In genomic region chr10:103350175-103350521, GRCh38 we compare ENCODE assay signal across 8 cellular contexts. TPM values are rescaled to one million over a fixed set of nuclear protein-coding genes. Genes with fewer than 3 reads are reported as not detected.
DNase-seq lines count a peak whose midpoint lies in the region; ATAC-seq and TF ChIP-seq lines count a peak whose summit lies in the region.

No MANE protein-coding gene starts in this region.

- no peaks in the 10 kb centered on the region for H3K79me1 ChIP-seq in mesendoderm (ENCODE audit: low read length)

- H3K4me3 ChIP-seq in heart right ventricle = peak overlapping the region; percentile 60 to 99 (median 80)
- H3K4me3 ChIP-seq in body of pancreas = peak overlapping the region; percentile 80 to 94
- H3K4me3 ChIP-seq in mesendoderm (ENCODE audit: low read length) = peak overlapping the region; percentile 74
- H3K4me3 ChIP-seq in aorta (ENCODE audit: low read length in 2 of 2) = peak overlapping the region; percentile 14 to 61

- no peaks in the 10 kb centered on the region for H3K79me2 ChIP-seq in mesendoderm (ENCODE audit: control insufficient read depth, insufficient read depth, low read length)

- H2BK15ac ChIP-seq in mesendoderm (replicated peaks; ENCODE audit: low read depth) = no peak overlapping the region

- H2BK5ac ChIP-seq in mesendoderm (ENCODE audit: low read length) = no peak overlapping the region

- H3K9me3 ChIP-seq in heart right ventricle = no peaks in the 10 kb centered on the region
- no peaks in the 10 kb centered on the region for H3K9me3 ChIP-seq in body of pancreas
- no peaks in the 10 kb centered on the region for H3K9me3 ChIP-seq in aorta (ENCODE audit: control insufficient read depth, low read length)

- H3K36me3 ChIP-seq in heart right ventricle = peaks cover 0 to 40% (median 19%) of the 10 kb centered on the region in 9 donors
- peaks cover 2 to 5% of the 10 kb centered on the region in 2 donors for H3K36me3 ChIP-seq in body of pancreas (replicated peaks in 1 of 2; ENCODE audit: insufficient read depth in 1 of 2, low read depth in 2 of 2)
- peaks cover 1% of the 10 kb centered on the region for H3K36me3 ChIP-seq in mesendoderm (ENCODE audit: control insufficient read depth, insufficient read depth, low read length)
- peaks cover 0 to 3% of the 10 kb centered on the region in 2 donors for H3K36me3 ChIP-seq in aorta (ENCODE audit: control insufficient read depth in 1 of 2, insufficient read depth in 2 of 2, low read length in 1 of 2)

- H3K9ac ChIP-seq in mesendoderm (ENCODE audit: low read length) = peak overlapping the region; percentile 87

- no peaks in the 10 kb centered on the region for H3K27me3 ChIP-seq in heart right ventricle
- no peaks in the 10 kb centered on the region for H3K27me3 ChIP-seq in body of pancreas
- no peaks in the 10 kb centered on the region for H3K27me3 ChIP-seq in mesendoderm (ENCODE audit: insufficient read depth, low read length, poor library complexity)
- H3K27me3 ChIP-seq in aorta (ENCODE audit: control insufficient read depth in 1 of 2, insufficient read depth in 2 of 2, low read length in 1 of 2) = no peaks in the 10 kb centered on the region

- peak in 2 of 8 donors; percentile 5 to 9 for ATAC-seq in heart right ventricle
- ATAC-seq in Right ventricle myocardium inferior = no peak
- ATAC-seq in body of pancreas = no peak
- ATAC-seq in aorta (ENCODE audit: low FRiP score) = no peak
- ATAC-seq in GM18858 (IDR thresholded peaks at IDR 0.05; ENCODE audit: unreplicated experiment) = no peak
- ATAC-seq in HG03442 (IDR thresholded peaks at IDR 0.05; ENCODE audit: unreplicated experiment) = no peak
- no peak for ATAC-seq in HG02884 (IDR thresholded peaks at IDR 0.05; ENCODE audit: unreplicated experiment)

- no peak overlapping the region for H2BK120ac ChIP-seq in mesendoderm (ENCODE audit: low read depth, low read length)

- H3K4me1 ChIP-seq in heart right ventricle (peaks cover 0 to 21% (median 11%) of the 10 kb centered on the region in 9 donors), body of pancreas (peaks cover 14% of the 10 kb centered on the region), mesendoderm (ENCODE audit: control insufficient read depth, low read depth, low read length) (no peaks in the 10 kb centered on the region), aorta (ENCODE audit: control insufficient read depth in 1 of 2, insufficient read depth in 2 of 2, low read length in 2 of 2) (no peaks in the 10 kb centered on the region)

- DNase-seq in heart right ventricle (no peak), Right ventricle myocardium inferior (ENCODE audit: missing footprints) (no peak), body of pancreas (no peak), mesendoderm (no peak), aorta (no peak)

- WGBS in heart right ventricle, 2 donors = 55 to 60% methylated on average over 16 of the region's 16 CpGs
- WGBS in body of pancreas, 2 donors = 51 to 90% methylated on average over 4 to 16 of the region's 16 CpGs
- WGBS in mesendoderm (ENCODE audit: extremely low coverage, insufficient coverage, low lambda C conversion rate) = no CpG with 5 or more reads among the region's 16 CpGs
- WGBS in aorta, 2 donors = 49 to 55% methylated on average over 16 of the region's 16 CpGs

- intact Hi-C loops in heart right ventricle (cut with DNase I) = no loop called here
- intact Hi-C loops in Right ventricle myocardium inferior (cut with DNase I) = no loop called here
- intact Hi-C loops in body of pancreas (cut with DNase I) = no loop called here
- intact Hi-C loops in aorta (cut with DNase I) = no loop called here

- H4K5ac ChIP-seq in mesendoderm (ENCODE audit: low read length) = no peak overlapping the region

- no peak overlapping the region for H2AK5ac ChIP-seq in mesendoderm (ENCODE audit: low read length)

- no peak overlapping the region for H3K23ac ChIP-seq in mesendoderm (ENCODE audit: low read length)

- no peak for TF ChIP-seq POLR2A in body of pancreas (IDR thresholded peaks at IDR 0.05)

- peak overlapping the region; percentile 91 for H3K56ac ChIP-seq in mesendoderm (ENCODE audit: low read length)

- H3K18ac ChIP-seq in mesendoderm (ENCODE audit: low read length) = peak overlapping the region; percentile 72

- no peak overlapping the region for H3K4ac ChIP-seq in mesendoderm (ENCODE audit: low read depth, low read length)

- no peak overlapping the region for H4K8ac ChIP-seq in mesendoderm (ENCODE audit: low read depth, low read length)

- peak overlapping the region; percentile 46 for H3K4me2 ChIP-seq in mesendoderm (ENCODE audit: low read length)

- TF ChIP-seq CTCF in heart right ventricle (IDR thresholded peaks at IDR 0.05) = no peak
- no peak for TF ChIP-seq CTCF in body of pancreas (IDR thresholded peaks at IDR 0.05)

- H3K27ac ChIP-seq in heart right ventricle (peak overlapping the region in 9 of 10 donors; percentile 68 to 90 (median 83)), body of pancreas (peak overlapping the region in 3 of 4 donors; percentile 46 to 83 (median 77)), mesendoderm (ENCODE audit: low read depth, low read length) (peak overlapping the region; percentile 80), aorta (ENCODE audit: low read depth in 1 of 2, low read length in 2 of 2) (no peak overlapping the region)

RNA-seq across cellular contexts. Expression of gene PCGF6, which starts 0.8 kb away (rescaled TPM):
- total RNA-seq in heart right ventricle (1 to 10 TPM; 5.5 to 8.0 (median 6.5) TPM), Right ventricle myocardium inferior (6.2 TPM), body of pancreas (10 to 100 TPM in 1 of 2 donors, 1 to 10 TPM in 1; 9.6 to 37.9 TPM), aorta (1 to 10 TPM; 8.1 to 9.7 TPM)
- polyA plus RNA-seq in heart right ventricle (1 to 10 TPM; 6.1 to 7.4 TPM), aorta (1 to 10 TPM; 6.4 to 9.8 TPM)
- 10.3 TPM for polyA plus RNA-seq in mesendoderm (2013, experiment 1 of 2)
- polyA plus RNA-seq in mesendoderm (2013, experiment 2 of 2) = 10.5 TPM

RNA-seq across cellular contexts. Expression of gene TAF5, which starts 17.6 kb away (rescaled TPM):
- total RNA-seq in heart right ventricle = 1 to 10 TPM; 1.5 to 3.8 (median 2.1) TPM
- polyA plus RNA-seq in heart right ventricle = 1 to 10 TPM; 1.5 to 2.2 TPM
- total RNA-seq in Right ventricle myocardium inferior = 3.1 TPM
- 1 to 10 TPM; 2.0 to 5.7 TPM for total RNA-seq in body of pancreas
- 10.3 TPM for polyA plus RNA-seq in mesendoderm (2013, experiment 1 of 2)
- 10.0 TPM for polyA plus RNA-seq in mesendoderm (2013, experiment 2 of 2)
- 1 to 10 TPM; 2.2 to 3.0 TPM for total RNA-seq in aorta
- polyA plus RNA-seq in aorta = 1 to 10 TPM in 1 of 2 donors, under 1 TPM in 1; 0.63 to 3.1 TPM

RNA-seq across cellular contexts. Expression of gene ATP5MK, which starts 46.1 kb away (rescaled TPM):
- 1,000 to 10,000 TPM in 9 of 10 donors, 100 to 1,000 TPM in 1; 936 to 1,374 (median 1,266) TPM for total RNA-seq in heart right ventricle
- 1,000 to 10,000 TPM; 1,385 to 3,857 TPM for polyA plus RNA-seq in heart right ventricle
- total RNA-seq in Right ventricle myocardium inferior = 1,179 TPM
- 10 to 100 TPM; 75.5 to 85.6 TPM for total RNA-seq in body of pancreas
- 889 TPM for polyA plus RNA-seq in mesendoderm (2013, experiment 1 of 2)
- polyA plus RNA-seq in mesendoderm (2013, experiment 2 of 2) = 914 TPM
- total RNA-seq in aorta = 100 to 1,000 TPM; 186 to 240 TPM
- polyA plus RNA-seq in aorta = 1,000 to 10,000 TPM in 1 of 2 donors, 100 to 1,000 TPM in 1; 657 to 1,555 TPM

RNA-seq across cellular contexts. Expression of gene PDCD11, which starts 46.3 kb away (rescaled TPM):
- total RNA-seq in heart right ventricle (10 to 100 TPM in 8 of 10 donors, 1 to 10 TPM in 2; 9.4 to 16.9 (median 12.7) TPM), Right ventricle myocardium inferior (12.1 TPM), body of pancreas (10 to 100 TPM; 13.0 to 32.0 TPM), aorta (10 to 100 TPM; 22.7 to 24.2 TPM)
- polyA plus RNA-seq in heart right ventricle (10 to 100 TPM; 10.9 to 15.1 TPM), aorta (10 to 100 TPM in 1 of 2 donors, 1 to 10 TPM in 1; 6.0 to 11.1 TPM)
- 32.2 TPM for polyA plus RNA-seq in mesendoderm (2013, experiment 1 of 2)
- 32.3 TPM for polyA plus RNA-seq in mesendoderm (2013, experiment 2 of 2)

Comparison
In these comparisons a context has a peak if more than half of its experiments do, and no peak if none do; other contexts are left out.
1. H3K27ac ChIP-seq: peak in heart right ventricle (9 of 10), body of pancreas (3 of 4) and mesendoderm (single experiment); none in aorta (0 of 2).
2. Peak in every context shown above with its lines, with median percentiles within 50 percentile points of each other: H3K4me3 ChIP-seq.